Comparison of ENCODE assay signal across 8 cellular contexts in the genomic region with DNA sequence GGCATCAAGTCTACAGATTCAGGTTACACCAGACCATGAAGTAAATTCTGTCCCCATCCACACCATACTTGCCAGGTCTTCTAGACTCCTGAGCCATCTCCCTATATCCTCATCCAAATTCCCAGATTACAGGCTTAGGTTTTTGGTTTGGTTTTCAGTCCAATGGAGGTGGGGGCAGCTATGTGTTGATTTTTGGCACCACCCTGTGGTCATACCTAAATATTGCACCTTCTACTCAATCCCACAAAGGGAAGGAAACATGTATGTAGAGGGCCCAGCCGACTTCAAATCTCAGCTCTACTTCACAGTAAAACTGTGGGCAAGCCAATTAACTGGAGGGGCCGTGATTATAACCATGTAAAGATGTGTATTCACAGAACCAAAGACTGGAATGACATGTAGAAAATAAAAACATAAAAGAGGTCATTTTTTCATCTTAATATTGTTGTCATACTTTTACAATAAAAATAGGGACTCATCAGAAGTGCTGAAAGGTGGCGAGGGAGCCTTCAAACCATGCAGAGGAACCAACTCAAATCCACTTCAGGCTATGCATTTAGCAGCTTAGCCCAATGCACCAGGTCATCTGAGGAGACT. TPM values are rescaled to one million over a fixed set of nuclear protein-coding genes. Genes with fewer than 3 reads are reported as not detected.
A peak's percentile ranks its signal among the peaks of the same experiment; 100 is the strongest.
DNase-seq lines count a peak whose midpoint lies in the region; ATAC-seq, FAIRE-seq and TF ChIP-seq lines count a peak whose summit lies in the region.

No MANE protein-coding gene starts in this region.

- TF ChIP-seq POLR2A in suprapubic skin (IDR thresholded peaks at IDR 0.05) (no peak), GM18505 (IDR thresholded peaks at IDR 0.05; ENCODE audit: borderline replicate concordance, extremely low read depth, insufficient read depth, insufficient read length) (no peak)

- H3K9me3 ChIP-seq in kidney (ENCODE audit: control insufficient read depth in 1 of 2, low read length in 2 of 2) (no peaks in the 10 kb centered on the region), suprapubic skin (no peaks in the 10 kb centered on the region)

- peak; percentile 39 to 41 for DNase-seq in NCI-H2081 (lab: John Stamatoyannopoulos, UW)
- DNase-seq in NCI-H2081 treated with DMSO at 0.1 percent for 48 hours (lab: John Stamatoyannopoulos, UW): no peak
- DNase-seq in H7: peak; percentile 56
- peak; percentile 74 for DNase-seq in NCI-H82 (lab: John Stamatoyannopoulos, UW)
- peak; percentile 64 to 77 for DNase-seq in T47D (ENCODE audit: low read depth in 1 of 2, low spot score in 1 of 2)
- DNase-seq in kidney: no peak
- DNase-seq in suprapubic skin (ENCODE audit: low spot score in 2 of 2): no peak

- intact Hi-C loops in kidney (cut with DNase I): no loop called here

- H3K9ac ChIP-seq in kidney (ENCODE audit: low read length in 2 of 2): no peak overlapping the region

- 64% methylated on average over 3 of the region's 3 CpGs for WGBS in suprapubic skin

- in situ Hi-C loops in T47D (cut with HindIII; ENCODE audit: low pct_unique_long_range_greater_than_20kb, low sequenced_read_pairs): no loop called here

- H3K27ac ChIP-seq in kidney (ENCODE audit: low read depth in 2 of 2, low read length in 2 of 2): peak overlapping the region in 1 of 2 donors; percentile 27
- H3K27ac ChIP-seq in suprapubic skin: no peak overlapping the region

- H3K36me3 ChIP-seq in H7 (replicated peaks; ENCODE audit: control insufficient read depth, insufficient read depth, low read length) (no peaks in the 10 kb centered on the region), kidney (ENCODE audit: control insufficient read depth in 1 of 2, insufficient read depth in 2 of 2, low read length in 2 of 2) (peaks cover 12 to 15% of the 10 kb centered on the region in 2 donors), suprapubic skin (peaks cover 39% of the 10 kb centered on the region)

- no peak overlapping the region for H3K4me3 ChIP-seq in H7 (ENCODE audit: insufficient read depth, low read depth, low read length)
- H3K4me3 ChIP-seq in kidney (ENCODE audit: low read length in 2 of 2): no peak overlapping the region
- H3K4me3 ChIP-seq in suprapubic skin: no peak overlapping the region

- TF ChIP-seq EP300 in suprapubic skin (IDR thresholded peaks at IDR 0.05): no peak

- TF ChIP-seq CTCF in kidney (IDR thresholded peaks at IDR 0.05; ENCODE audit: borderline replicate concordance, extremely low read depth, insufficient read depth) (peak; percentile 51), suprapubic skin (IDR thresholded peaks at IDR 0.05) (peak; percentile 28 to 45)

- ATAC-seq in GM18505 (IDR thresholded peaks at IDR 0.05; ENCODE audit: unreplicated experiment): no peak

- H3K27me3 ChIP-seq in H7 (ENCODE audit: control insufficient read depth, insufficient read depth, low read length): no peaks in the 10 kb centered on the region
- no peaks in the 10 kb centered on the region for H3K27me3 ChIP-seq in suprapubic skin

- FAIRE-seq in kidney (lab: Jason Lieb, UNC): no peak

- H3K4me1 ChIP-seq in kidney (ENCODE audit: control insufficient read depth in 1 of 2, insufficient read depth in 1 of 2, low read depth in 1 of 2, low read length in 2 of 2) (peaks cover 11 to 24% of the 10 kb centered on the region in 2 donors), suprapubic skin (no peaks in the 10 kb centered on the region)

RNA-seq across cellular contexts. Expression of gene ERCC6, which starts 19.8 kb away (rescaled TPM):
- total RNA-seq in H7 (2014; rRNA removed; shearing (Covaris generic)): 3.2 and 5.4 TPM in 2 replicates
- total RNA-seq in kidney: 33.2 TPM
- polyA plus RNA-seq in kidney (ENCODE audit: insufficient read depth, low read depth, low replicate concordance): 5.0 TPM
- total RNA-seq in suprapubic skin: 10 to 100 TPM; 20.5 to 37.1 (median 24.4) TPM

Comparison
In these comparisons a context has a peak if more than half of its experiments do, and no peak if none do; other contexts are left out.
1. DNase-seq: peak in NCI-H2081 (2 of 2), H7 (single experiment), NCI-H82 (single experiment) and T47D (2 of 2); none in NCI-H2081 treated with DMSO at 0.1 percent for 48 hours (single experiment), kidney (single experiment) and suprapubic skin (0 of 2).